In genomic region chr11:111426615-111427014, GRCh38 we compare ENCODE assay signal across 13 cellular contexts. TPM values are rescaled to one million over a fixed set of nuclear protein-coding genes. Genes with fewer than 3 reads are reported as not detected.
A peak's percentile ranks its signal among the peaks of the same experiment; 100 is the strongest.
DNase-seq lines count a peak whose midpoint lies in the region; TF ChIP-seq lines count a peak whose summit lies in the region.
"Had no signal": no experiment of that assay in that cellular context is flagged by ENCODE, and none has a peak within 500 bp of the region (broad histone marks: within the 10 kb centered on the region; RNA-seq: fewer than 3 reads in every experiment).

No MANE protein-coding gene starts in this region.

- no peak overlapping the region for H3K4me3 ChIP-seq in BLaER1
- H3K4me3 ChIP-seq in esophagus (ENCODE audit: low read depth in 1 of 2, low read length in 2 of 2): no peak overlapping the region
- H3K4me3 ChIP-seq in suprapubic skin: no peak overlapping the region

- H3K27ac ChIP-seq in BLaER1 (peak overlapping the region; percentile 73), esophagus (ENCODE audit: low read depth in 2 of 2, low read length in 1 of 2) (peak overlapping the region; percentile 4 to 57), suprapubic skin (no peak overlapping the region)

- H3K27me3 ChIP-seq in BLaER1 (no peaks in the 10 kb centered on the region), esophagus (ENCODE audit: control insufficient read depth in 1 of 2, insufficient read depth in 2 of 2, low read length in 2 of 2) (no peaks in the 10 kb centered on the region), suprapubic skin (no peaks in the 10 kb centered on the region)

- no peak for TF ChIP-seq CTCF in suprapubic skin (IDR thresholded peaks at IDR 0.05)

- no peaks in the 10 kb centered on the region for H4K20me1 ChIP-seq in BLaER1

- WGBS in esophagus, 2 donors: 48 to 54% methylated on average over 6 of the region's 6 CpGs
- 69% methylated on average over 6 of the region's 6 CpGs for WGBS in suprapubic skin

- H3K4me1 ChIP-seq in BLaER1 (peaks cover 91% of the 10 kb centered on the region), esophagus (ENCODE audit: control insufficient read depth in 2 of 2, insufficient read depth in 2 of 2, low read length in 1 of 2) (peaks cover 0 to 6% of the 10 kb centered on the region in 2 donors), suprapubic skin (peaks cover 19% of the 10 kb centered on the region)

- intact Hi-C loops in posterior vena cava (cut with DNase I): no loop called here

- H3K4me2 ChIP-seq in BLaER1: peak overlapping the region; percentile 79

- H3K9me3 ChIP-seq in BLaER1: no peaks in the 10 kb centered on the region
- no peaks in the 10 kb centered on the region for H3K9me3 ChIP-seq in esophagus (ENCODE audit: control insufficient read depth in 2 of 2, insufficient read depth in 1 of 2, low read depth in 1 of 2, low read length in 1 of 2)
- no peaks in the 10 kb centered on the region for H3K9me3 ChIP-seq in suprapubic skin

- H3K36me3 ChIP-seq in BLaER1 (no peaks in the 10 kb centered on the region), esophagus (ENCODE audit: control insufficient read depth in 2 of 2, insufficient read depth in 2 of 2, low read length in 1 of 2) (no peaks in the 10 kb centered on the region), suprapubic skin (no peaks in the 10 kb centered on the region)

- no peak for TF ChIP-seq POLR2A in suprapubic skin (IDR thresholded peaks at IDR 0.05)

- DNase-seq in DMS79 (lab: John Stamatoyannopoulos, UW) (peak; percentile 56), NCI-H2196 treated with DMSO at 0.1 percent for 48 hours (lab: John Stamatoyannopoulos, UW; ENCODE audit: unreplicated experiment) (peak; percentile 35), foreskin melanocyte (no peak), posterior vena cava (ENCODE audit: low spot score) (no peak), suprapubic skin (ENCODE audit: low spot score in 2 of 2) (no peak), NCI-H1930 (lab: John Stamatoyannopoulos, UW) (no peak)
- DNase-seq: activated CD4-positive, alpha-beta T cell treated with anti-CD3 and anti-CD28 coated beads, Interleukin-2, amount 50 U/mL, for 48 hours; islet precursor cell; midbrain had no signal

- no peak overlapping the region for H3K9ac ChIP-seq in BLaER1

- no peak for TF ChIP-seq EP300 in suprapubic skin (IDR thresholded peaks at IDR 0.05)

RNA-seq across cellular contexts. Expression of gene POU2AF1, which starts 47.5 kb away (rescaled TPM):
- under 1 TPM; 0.55 to 0.73 TPM for polyA plus RNA-seq in esophagus
- under 1 TPM; 0.23 to 0.38 TPM for total RNA-seq in posterior vena cava
- total RNA-seq in suprapubic skin: not detected
- total RNA-seq: M059J, skeletal muscle tissue had no signal

Comparison
In these comparisons a context has a peak if more than half of its experiments do, and no peak if none do; other contexts are left out.
1. DNase-seq: peak in DMS79 (single experiment) and NCI-H2196 treated with DMSO at 0.1 percent for 48 hours (single experiment); none in foreskin melanocyte (single experiment), posterior vena cava (single experiment), suprapubic skin (0 of 2) and NCI-H1930 (0 of 2).